31 cellular contexts compared by ENCODE assay signal in genomic region chr13:72400859-72401258, GRCh38.
"Had no signal": no experiment of that assay in that cellular context is flagged by ENCODE, and none has a peak within 500 bp of the region (broad histone marks: within the 10 kb centered on the region; RNA-seq: fewer than 3 reads in every experiment).

No MANE protein-coding gene starts in this region.

- DNase-seq: activated effector memory CD4-positive, alpha-beta T cell treated with anti-CD3 and anti-CD28 coated beads, Interleukin-2, amount 50 U/mL, for 16 hours; activated effector memory CD4-positive, alpha-beta T cell treated with Interleukin-2 at 50 U/mL for 16 hours; activated gamma-delta T cell; activated gamma-delta T cell treated with Interleukin-2 at 50 U/mL for 16 hours; activated naive CD4-positive, alpha-beta T cell; activated naive CD4-positive, alpha-beta T cell treated with anti-CD3 and anti-CD28 coated beads for 36 hours; activated naive CD4-positive, alpha-beta T cell treated with anti-CD3 and anti-CD28 coated beads, Interleukin-2, amount 10 ng/mL, durations not matched to agents 7 days and 5 days; activated naive CD4-positive, alpha-beta T cell treated with anti-CD3 and anti-CD28 coated beads, Interleukin-2, amount 50 U/mL, for 16 hours; activated naive CD4-positive, alpha-beta T cell treated with Interleukin-2 at 50 U/mL for 16 hours; activated naive CD8-positive, alpha-beta T cell treated with anti-CD3 and anti-CD28 coated beads for 36 hours; activated naive CD8-positive, alpha-beta T cell treated with anti-CD3 and anti-CD28 coated beads, Interleukin-2, amount 10 ng/mL, durations not matched to agents 7 days and 5 days; activated naive CD8-positive, alpha-beta T cell treated with anti-CD3 and anti-CD28 coated beads, Interleukin-2, amount 50 U/mL, for 24 hours; activated T-cell treated with anti-CD3 and anti-CD28 coated beads, Interleukin-2, amount 50 U/mL, for 24 hours; activated T-cell treated with anti-CD3 and anti-CD28 coated beads, Interleukin-2, amount 50 U/mL, for 4 hours; activated T-cell treated with anti-CD3 and anti-CD28 coated beads, Interleukin-2, amount 50 U/mL, for 48 hours; activated T-cell treated with anti-CD3 and anti-CD28 coated beads, Interleukin-2, amount 50 U/mL, for 72 hours; amniotic stem cell; amygdala; anterior cingulate cortex; aorta; body of pancreas; brain microvascular endothelial cell; caudate nucleus; central memory CD4-positive, alpha-beta T cell; cerebellar nuclear complex had no signal

- H3K4me1 ChIP-seq: ascending aorta, body of pancreas, breast epithelium had no signal

- ATAC-seq: activated naive CD4-positive, alpha-beta T cell treated with anti-CD3 and anti-CD28 coated beads, Interleukin-2, amount 50 U/mL, for 72 hours; activated naive CD8-positive, alpha-beta T cell treated with anti-CD3 and anti-CD28 coated beads, Interleukin-2, amount 50 U/mL, for 24 hours; activated T-cell treated with anti-CD3 and anti-CD28 coated beads, Interleukin-2, amount 50 U/mL, for 4 hours; activated T-cell treated with anti-CD3 and anti-CD28 coated beads, Interleukin-2, amount 50 U/mL, for 72 hours; activated T-helper 17 cell treated with anti-CD3 and anti-CD28 coated beads, Interleukin-2, amount 50 U/mL, for 72 hours; body of pancreas had no signal

- H3K27ac ChIP-seq: ascending aorta, body of pancreas, brain microvascular endothelial cell, breast epithelium, cardiac muscle cell had no signal

- H3K36me3 ChIP-seq: adrenal gland, ascending aorta, brain microvascular endothelial cell, breast epithelium, cardiac muscle cell had no signal

- H3K27me3 ChIP-seq: adrenal gland, ascending aorta, body of pancreas, brain microvascular endothelial cell, breast epithelium, cardiac muscle cell had no signal

- H3K4me3 ChIP-seq: adrenal gland, ascending aorta, body of pancreas, breast epithelium, cardiac muscle cell had no signal

- H3K9me3 ChIP-seq: adrenal gland, ascending aorta, body of pancreas, breast epithelium had no signal
